ENCODE assay signal across 8 cellular contexts in the genomic region with DNA sequence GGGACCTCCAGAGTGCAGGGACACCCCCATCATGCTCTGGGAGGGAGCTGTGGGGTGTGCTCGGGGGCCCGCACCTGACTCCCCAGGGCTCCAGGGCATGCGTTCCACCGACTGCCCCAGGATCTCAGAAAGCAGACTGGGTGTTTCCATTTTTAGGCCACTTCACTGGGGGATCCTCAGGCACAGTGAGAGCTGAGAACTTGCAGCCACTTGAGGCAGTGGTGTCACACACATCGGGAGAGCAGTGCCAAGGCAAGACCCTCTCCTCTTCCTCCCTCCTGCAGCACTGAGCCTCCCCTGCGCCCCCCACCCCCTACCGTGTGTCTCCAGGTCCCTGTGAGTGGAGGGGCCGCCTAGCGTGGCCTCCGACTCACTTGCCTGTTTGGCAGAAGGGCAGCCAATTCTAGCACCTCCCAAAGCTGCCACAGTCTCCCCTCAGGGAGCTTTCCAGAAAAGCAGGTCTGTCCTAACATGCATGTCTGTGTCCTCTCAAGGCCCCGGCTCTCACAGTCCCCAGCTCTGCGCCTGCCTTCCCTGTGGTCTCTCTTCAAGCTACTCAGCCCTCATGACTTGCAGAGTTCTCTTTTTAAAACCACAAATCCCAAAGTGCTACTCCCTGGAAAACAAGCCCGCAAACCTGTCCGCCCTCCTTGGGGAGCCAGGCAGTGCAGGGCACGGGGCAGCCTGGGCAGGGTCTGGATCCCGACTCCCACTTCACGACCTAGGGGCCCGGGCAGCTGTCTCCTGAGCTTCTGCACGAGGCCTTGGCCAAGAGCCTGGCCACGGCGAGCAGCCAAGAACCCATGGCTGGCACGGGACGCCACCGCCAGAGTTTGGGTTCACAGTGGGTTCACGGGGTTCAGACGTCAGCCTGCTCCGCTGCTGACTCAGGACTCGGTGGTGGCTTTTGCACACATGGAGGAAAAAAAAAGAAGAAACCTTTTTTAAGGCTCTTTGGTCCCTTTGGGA.
DNase-seq lines count a peak whose midpoint lies in the region; ATAC-seq and TF ChIP-seq lines count a peak whose summit lies in the region.

No MANE protein-coding gene starts in this region.

- TF ChIP-seq RAD21 in neural cell (conservative IDR thresholded peaks at IDR 0.05): no peak

- peaks cover 11% of the 10 kb centered on the region; the same call in 1 of the 2 replicates for H3K36me3 ChIP-seq in OCI-LY1 (ENCODE audit: insufficient read depth, low read length)
- peaks cover 0 to 17% (median 5%) of the 10 kb centered on the region in 3 donors for H3K36me3 ChIP-seq in esophagus squamous epithelium
- H3K36me3 ChIP-seq in neural cell (ENCODE audit: insufficient read depth, low read length): no peaks in the 10 kb centered on the region

- H2AFZ ChIP-seq in OCI-LY1 (ENCODE audit: low read length): no peak overlapping the region
- H2AFZ ChIP-seq in neural cell (ENCODE audit: low read depth, low read length): no peak overlapping the region

- no peak for TF ChIP-seq EP300 in neural cell (conservative IDR thresholded peaks at IDR 0.05; ENCODE audit: poor library complexity, severe bottlenecking)

- H3K9ac ChIP-seq in OCI-LY1 (ENCODE audit: low read length): no peak overlapping the region
- no peak overlapping the region for H3K9ac ChIP-seq in neural cell (ENCODE audit: low read length)

- H3K4me1 ChIP-seq in OCI-LY1 (ENCODE audit: insufficient read depth, low read length, severe bottlenecking) (peaks cover 6% of the 10 kb centered on the region), esophagus squamous epithelium (peaks cover 49 to 99% (median 68%) of the 10 kb centered on the region in 3 donors)

- H3K9me2 ChIP-seq in OCI-LY1 (ENCODE audit: low read depth, low read length): no peaks in the 10 kb centered on the region
- H3K9me2 ChIP-seq in neural cell (ENCODE audit: insufficient read depth, low read length): no peaks in the 10 kb centered on the region

- intact Hi-C loops in esophagus squamous epithelium (cut with DNase I): no loop called here

- H3K27me3 ChIP-seq in OCI-LY1 (ENCODE audit: insufficient read depth, low read length) (no peaks in the 10 kb centered on the region), esophagus squamous epithelium (no peaks in the 10 kb centered on the region), neural cell (ENCODE audit: insufficient read depth, low read depth, low read length) (no peaks in the 10 kb centered on the region)

- H4K20me1 ChIP-seq in OCI-LY1 (ENCODE audit: insufficient read depth, low read length) (0 out of 2 replicates have a peak, but pooled peaks cover 5% of the 10 kb centered on the region), neural cell (ENCODE audit: insufficient read depth) (no peaks in the 10 kb centered on the region)

- H3K4me2 ChIP-seq in OCI-LY1 (ENCODE audit: low read length): no peak overlapping the region
- H3K4me2 ChIP-seq in neural cell (ENCODE audit: low read length): no peak overlapping the region

- DNase-seq in GM12864 (ENCODE audit: low read depth) (no peak), esophagus squamous epithelium (lab: John Stamatoyannopoulos, UW) (no peak), GDM1 (lab: John Stamatoyannopoulos, UW) (no peak)

- WGBS in esophagus squamous epithelium, 2 donors: 52% methylated on average over 12 to 17 of the region's 28 CpGs

- no peak overlapping the region for H3K4me3 ChIP-seq in GM12864 (ENCODE audit: low read depth, low read length)
- H3K4me3 ChIP-seq in OCI-LY1 (ENCODE audit: low read depth, low read length, poor library complexity, severe bottlenecking): no peak overlapping the region
- H3K4me3 ChIP-seq in esophagus squamous epithelium: peak overlapping the region in 3 of 4 donors; percentile 3 to 38 (median 17)
- H3K4me3 ChIP-seq in neural cell (ENCODE audit: low read length): no peak overlapping the region

- H3K27ac ChIP-seq in OCI-LY1 (ENCODE audit: low read depth, low read length, poor library complexity, severe bottlenecking): no peak overlapping the region
- H3K27ac ChIP-seq in esophagus squamous epithelium: peak overlapping the region; percentile 86 to 90 (median 88)
- no peak overlapping the region for H3K27ac ChIP-seq in neural cell (ENCODE audit: low read length)

- no peak for TF ChIP-seq POLR2A in esophagus squamous epithelium (IDR thresholded peaks at IDR 0.05)

- TF ChIP-seq CTCF in GM12864 (IDR thresholded peaks at IDR 0.05; ENCODE audit: low read depth, low read length, missing control alignments) (peak; percentile 68), OCI-LY1 (IDR thresholded peaks at IDR 0.05; ENCODE audit: low read length) (peak; percentile 50), esophagus squamous epithelium (IDR thresholded peaks at IDR 0.05) (peak in 1 of 6 experiments; percentile 9), neural cell (IDR thresholded peaks at IDR 0.05; ENCODE audit: poor library complexity, severe bottlenecking) (peak; percentile 21)

- H3K79me2 ChIP-seq in OCI-LY1 (ENCODE audit: insufficient read depth, low read length) (no peaks in the 10 kb centered on the region), neural cell (replicated peaks; ENCODE audit: insufficient read depth, low read length) (no peaks in the 10 kb centered on the region)

- ATAC-seq in GM18873 (IDR thresholded peaks at IDR 0.05; ENCODE audit: low FRiP score, unreplicated experiment): no peak
- ATAC-seq in GM19397 (IDR thresholded peaks at IDR 0.05; ENCODE audit: unreplicated experiment): no peak
- ATAC-seq in GM21526 (IDR thresholded peaks at IDR 0.05; ENCODE audit: low FRiP score, unreplicated experiment): no peak

- H3F3A ChIP-seq in OCI-LY1 (ENCODE audit: insufficient read depth, low read length): no peaks in the 10 kb centered on the region
- H3F3A ChIP-seq in neural cell (ENCODE audit: insufficient read depth, low read length, poor library complexity, severe bottlenecking): no peaks in the 10 kb centered on the region

- H3K9me3 ChIP-seq in OCI-LY1 (ENCODE audit: low read length) (no peaks in the 10 kb centered on the region), esophagus squamous epithelium (no peaks in the 10 kb centered on the region), neural cell (ENCODE audit: low read length) (no peaks in the 10 kb centered on the region)

TF ChIP-seq in neural cell, 6 proteins besides CTCF, POLR2A, EP300 and RAD21:
- no peak for TF ChIP-seq SMC3 (conservative IDR thresholded peaks at IDR 0.05; ENCODE audit: poor library complexity)
- no peak for TF ChIP-seq TAF1 (IDR thresholded peaks at IDR 0.05; ENCODE audit: low read depth)
- TF ChIP-seq, protein P1, sequence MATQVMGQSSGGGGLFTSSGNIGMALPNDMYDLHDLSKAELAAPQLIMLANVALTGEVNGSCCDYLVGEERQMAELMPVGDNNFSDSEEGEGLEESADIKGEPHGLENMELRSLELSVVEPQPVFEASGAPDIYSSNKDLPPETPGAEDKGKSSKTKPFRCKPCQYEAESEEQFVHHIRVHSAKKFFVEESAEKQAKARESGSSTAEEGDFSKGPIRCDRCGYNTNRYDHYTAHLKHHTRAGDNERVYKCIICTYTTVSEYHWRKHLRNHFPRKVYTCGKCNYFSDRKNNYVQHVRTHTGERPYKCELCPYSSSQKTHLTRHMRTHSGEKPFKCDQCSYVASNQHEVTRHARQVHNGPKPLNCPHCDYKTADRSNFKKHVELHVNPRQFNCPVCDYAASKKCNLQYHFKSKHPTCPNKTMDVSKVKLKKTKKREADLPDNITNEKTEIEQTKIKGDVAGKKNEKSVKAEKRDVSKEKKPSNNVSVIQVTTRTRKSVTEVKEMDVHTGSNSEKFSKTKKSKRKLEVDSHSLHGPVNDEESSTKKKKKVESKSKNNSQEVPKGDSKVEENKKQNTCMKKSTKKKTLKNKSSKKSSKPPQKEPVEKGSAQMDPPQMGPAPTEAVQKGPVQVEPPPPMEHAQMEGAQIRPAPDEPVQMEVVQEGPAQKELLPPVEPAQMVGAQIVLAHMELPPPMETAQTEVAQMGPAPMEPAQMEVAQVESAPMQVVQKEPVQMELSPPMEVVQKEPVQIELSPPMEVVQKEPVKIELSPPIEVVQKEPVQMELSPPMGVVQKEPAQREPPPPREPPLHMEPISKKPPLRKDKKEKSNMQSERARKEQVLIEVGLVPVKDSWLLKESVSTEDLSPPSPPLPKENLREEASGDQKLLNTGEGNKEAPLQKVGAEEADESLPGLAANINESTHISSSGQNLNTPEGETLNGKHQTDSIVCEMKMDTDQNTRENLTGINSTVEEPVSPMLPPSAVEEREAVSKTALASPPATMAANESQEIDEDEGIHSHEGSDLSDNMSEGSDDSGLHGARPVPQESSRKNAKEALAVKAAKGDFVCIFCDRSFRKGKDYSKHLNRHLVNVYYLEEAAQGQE (IDR thresholded peaks at IDR 0.05; ENCODE audit: borderline replicate concordance): no peak
- TF ChIP-seq MXI1 (conservative IDR thresholded peaks at IDR 0.05; ENCODE audit: poor library complexity, severe bottlenecking): no peak
- no peak for TF ChIP-seq POLR2AphosphoS5 (IDR thresholded peaks at IDR 0.05)
- no peak for TF ChIP-seq EZH2 (IDR thresholded peaks at IDR 0.05; ENCODE audit: borderline replicate concordance, insufficient read depth, low read length, poor library complexity, severe bottlenecking)
TF ChIP-seq in neural cell: peak in this region for 0.

Comparison
In these comparisons a context has a peak if more than half of its experiments do, and no peak if none do; other contexts are left out.
1. H3K4me3 ChIP-seq: peak in esophagus squamous epithelium (3 of 4); none in GM12864 (single experiment), OCI-LY1 (single experiment) and neural cell (single experiment).
2. H3K27ac ChIP-seq: peak in esophagus squamous epithelium (4 of 4); none in OCI-LY1 (single experiment) and neural cell (single experiment).